In genomic region chr22:30220338-30221009, GRCh38 we compare ENCODE assay signal across 15 cellular contexts. TPM values are rescaled to one million over a fixed set of nuclear protein-coding genes. Genes with fewer than 3 reads are reported as not detected.
DNase-seq lines count a peak whose midpoint lies in the region; ATAC-seq and TF ChIP-seq lines count a peak whose summit lies in the region.
"Had no signal": no experiment of that assay in that cellular context is flagged by ENCODE, and none has a peak within 500 bp of the region (broad histone marks: within the 10 kb centered on the region; RNA-seq: fewer than 3 reads in every experiment).

No MANE protein-coding gene starts in this region.

- no peak for TF ChIP-seq POLR2A in spleen (IDR thresholded peaks at IDR 0.05)

- intact Hi-C loops in OCI-LY7 (cut with micrococcal nuclease; ENCODE audit: unreplicated experiment): no loop called here
- intact Hi-C loops in spleen (cut with DNase I; ENCODE audit: low total_unique reads): no loop called here
- intact Hi-C loops in posterior vena cava (cut with DNase I): no loop called here

- ATAC-seq in activated T-cell treated with anti-CD3 and anti-CD28 coated beads, Interleukin-2, amount 50 U/mL, for 4 hours: no peak
- ATAC-seq in central memory CD8-positive, alpha-beta T cell (replicated peaks; ENCODE audit: extremely low read depth, poor library complexity, severe bottlenecking): no peak
- no peak for ATAC-seq in HG02759 (IDR thresholded peaks at IDR 0.05; ENCODE audit: unreplicated experiment)

- no peak overlapping the region for H2AFZ ChIP-seq in OCI-LY7 (ENCODE audit: low read length)

- POLR2A ChIA-PET in OCI-LY7 (lab: Charles Lee): interaction anchor here (0.6 to 1.0 kb wide), 4 partner anchors 16 to 147 kb away, joined by 3 to 4 read pairs (median 3); no protein-coding TSS in a partner anchor

- no peak overlapping the region for H3K4me3 ChIP-seq in OCI-LY7 (ENCODE audit: low read depth, low read length, poor library complexity, severe bottlenecking)
- H3K4me3 ChIP-seq in spleen: peak overlapping the region in 2 of 8 donors; percentile 17 to 42
- H3K4me3 ChIP-seq: left ventricle myocardium inferior had no signal

- no peak for TF ChIP-seq CTCF in OCI-LY7 (conservative IDR thresholded peaks at IDR 0.05; ENCODE audit: low read length)
- no peak for TF ChIP-seq CTCF in spleen (IDR thresholded peaks at IDR 0.05 in 8 of 11, conservative IDR thresholded peaks at IDR 0.05 in 3 of 11)

- H3K4me1 Mint-ChIP-seq in activated T-cell treated with anti-CD3 and anti-CD28 coated beads, Interleukin-2, amount 50 U/mL, for 4 hours (ENCODE audit: low read depth): peaks cover 66% of the 10 kb centered on the region
- peaks cover 50% of the 10 kb centered on the region for H3K4me1 Mint-ChIP-seq in central memory CD8-positive, alpha-beta T cell
- H3K4me1 Mint-ChIP-seq: neural crest cell had no signal

- peak overlapping the region; percentile 50 for H3K4me3 Mint-ChIP-seq in activated T-cell treated with anti-CD3 and anti-CD28 coated beads, Interleukin-2, amount 50 U/mL, for 4 hours
- H3K4me3 Mint-ChIP-seq in central memory CD8-positive, alpha-beta T cell: peak overlapping the region; percentile 67
- H3K4me3 Mint-ChIP-seq: neural crest cell had no signal

- no peaks in the 10 kb centered on the region for H3K9me3 Mint-ChIP-seq in activated T-cell treated with anti-CD3 and anti-CD28 coated beads, Interleukin-2, amount 50 U/mL, for 4 hours
- H3K9me3 Mint-ChIP-seq in central memory CD8-positive, alpha-beta T cell: no peaks in the 10 kb centered on the region
- H3K9me3 Mint-ChIP-seq: neural crest cell had no signal

- H3K4me1 ChIP-seq in OCI-LY7 (ENCODE audit: insufficient read depth, low read length, poor library complexity, severe bottlenecking) (peaks cover 20% of the 10 kb centered on the region), spleen (peaks cover 8 to 63% (median 42%) of the 10 kb centered on the region in 6 donors)
- H3K4me1 ChIP-seq: left ventricle myocardium inferior had no signal

- H4K20me1 ChIP-seq in OCI-LY7 (ENCODE audit: insufficient read depth, low read length): no peaks in the 10 kb centered on the region

- no peak overlapping the region for H3K27ac ChIP-seq in OCI-LY7 (ENCODE audit: low read depth, low read length, poor library complexity, severe bottlenecking)
- H3K27ac ChIP-seq in spleen: peak overlapping the region in 7 of 8 donors; percentile 37 to 78 (median 67)
- H3K27ac ChIP-seq: left ventricle myocardium inferior had no signal

- BruUV-seq in OCI-LY7 (replicated peaks; lab: Mats Ljungman, UMichigan): no TSS peak

- H3K9me2 ChIP-seq in OCI-LY7 (ENCODE audit: insufficient read depth, low read length): no peaks in the 10 kb centered on the region

- DNase-seq in activated T-cell treated with anti-CD3 and anti-CD28 coated beads, Interleukin-2, amount 50 U/mL, for 4 hours: no peak
- no peak for DNase-seq in activated T-cell treated with anti-CD3 and anti-CD28 coated beads, Interleukin-2, amount 50 U/mL, for 1 hour
- DNase-seq in OCI-LY7 (ENCODE audit: low spot score) (no peak), spleen (no peak), posterior vena cava (ENCODE audit: low spot score) (no peak), COLO829 (ENCODE audit: low spot score) (no peak)
- DNase-seq in central memory CD8-positive, alpha-beta T cell (ENCODE audit: low spot score in 2 of 2): no peak
- DNase-seq: amniotic stem cell, DMS 273 treated with DMSO at 0.1 percent for 48 hours, left ventricle myocardium inferior, NCI-H2081 treated with DMSO at 0.1 percent for 48 hours, trophoblast cell had no signal

- H3K27me3 ChIP-seq in spleen (replicated peaks in 1 of 7): no peaks in the 10 kb centered on the region

- H3K27ac Mint-ChIP-seq in central memory CD8-positive, alpha-beta T cell (ENCODE audit: low read depth): peak overlapping the region; percentile 85

- no peaks in the 10 kb centered on the region for H3K79me2 ChIP-seq in OCI-LY7 (ENCODE audit: insufficient read depth, low read depth, low read length)

- CTCF ChIA-PET in OCI-LY7 (lab: Charles Lee; ENCODE audit: unreplicated experiment): interaction anchor here (0.6 kb wide), 1 partner anchor 13 kb away, joined by 3 read pairs; no protein-coding TSS in a partner anchor

- no peaks in the 10 kb centered on the region for H3K36me3 Mint-ChIP-seq in activated T-cell treated with anti-CD3 and anti-CD28 coated beads, Interleukin-2, amount 50 U/mL, for 4 hours (ENCODE audit: insufficient read depth)
- H3K36me3 Mint-ChIP-seq in central memory CD8-positive, alpha-beta T cell (ENCODE audit: insufficient read depth): no peaks in the 10 kb centered on the region

- H3K4me2 ChIP-seq in OCI-LY7 (ENCODE audit: low read length): peak overlapping the region; percentile 28; the same call in 1 of the 2 replicates

- H3K36me3 ChIP-seq in OCI-LY7 (ENCODE audit: insufficient read depth, low read length): no peaks in the 10 kb centered on the region
- no peaks in the 10 kb centered on the region for H3K36me3 ChIP-seq in spleen
- H3K36me3 ChIP-seq: left ventricle myocardium inferior had no signal

- no peaks in the 10 kb centered on the region for H3K9me3 ChIP-seq in OCI-LY7 (ENCODE audit: low read length)
- H3K9me3 ChIP-seq in spleen: no peaks in the 10 kb centered on the region
- H3K9me3 ChIP-seq: left ventricle myocardium inferior had no signal

- H3K27me3 Mint-ChIP-seq in activated T-cell treated with anti-CD3 and anti-CD28 coated beads, Interleukin-2, amount 50 U/mL, for 4 hours (ENCODE audit: low read depth): no peaks in the 10 kb centered on the region
- H3K27me3 Mint-ChIP-seq in central memory CD8-positive, alpha-beta T cell: no peaks in the 10 kb centered on the region

- 65 to 77% (median 69%) methylated on average over 7 of the region's 7 CpGs for WGBS in spleen, 5 donors

RNA-seq across cellular contexts. Expression of gene LIF, which starts 26.1 kb away (rescaled TPM):
- total RNA-seq in activated T-cell treated with anti-CD3 and anti-CD28 coated beads, Interleukin-2, amount 50 U/mL, for 4 hours: 100 to 1,000 TPM; 226 to 440 (median 307) TPM
- total RNA-seq in OCI-LY7 (2014; rRNA removed; shearing (Covaris generic)): 0.06 TPM in 1 of 2 replicates, not detected in the other
- total RNA-seq in OCI-LY7 (2022): not detected in 2 replicates
- total RNA-seq in spleen: 1 to 10 TPM in 3 of 7 donors, under 1 TPM in 2, not detected in 2; 0.32 to 3.2 (median 2.3) TPM
- under 1 TPM; 0.21 to 0.77 (median 0.24) TPM for polyA plus RNA-seq in spleen
- total RNA-seq in posterior vena cava: 1 to 10 TPM; 2.6 to 8.1 TPM

RNA-seq across cellular contexts. Expression of gene OSM, which starts 46.2 kb away (rescaled TPM):
- 10 to 100 TPM; 18.4 to 30.7 (median 22.2) TPM for total RNA-seq in activated T-cell treated with anti-CD3 and anti-CD28 coated beads, Interleukin-2, amount 50 U/mL, for 4 hours
- total RNA-seq in OCI-LY7 (2014; rRNA removed; shearing (Covaris generic)): 0.18 TPM in 1 of 2 replicates, not detected in the other
- 0.79 and 0.91 TPM in 2 replicates for total RNA-seq in OCI-LY7 (2022)
- total RNA-seq in spleen: 10 to 100 TPM in 2 of 7 donors, 1 to 10 TPM in 5; 2.1 to 16.8 (median 4.5) TPM
- 1 to 10 TPM; 1.2 to 2.1 (median 1.7) TPM for polyA plus RNA-seq in spleen
- total RNA-seq in posterior vena cava: 1 to 10 TPM; 1.0 to 2.0 TPM
- total RNA-seq: HT-29, left ventricle myocardium inferior, neural crest cell had no signal

Comparison
In these comparisons a context has a peak if more than half of its experiments do, and no peak if none do; other contexts are left out.
1. RNA of gene LIF, which starts 26.1 kb away (total RNA-seq): 226 to 440 TPM in activated T-cell treated with anti-CD3 and anti-CD28 coated beads, Interleukin-2, amount 50 U/mL, for 4 hours; 2.6 to 8.1 TPM in posterior vena cava, 0.32 to 3.2 TPM in spleen and 0.06 TPM in OCI-LY7; every median in the first group is over 10 times any median in the second.